8 cellular contexts compared by ENCODE assay signal in genomic region chr10:121926669-121927360, GRCh38. TPM values are rescaled to one million over a fixed set of nuclear protein-coding genes. Genes with fewer than 3 reads are reported as not detected.
A peak's percentile ranks its signal among the peaks of the same experiment; 100 is the strongest.
DNase-seq lines count a peak whose midpoint lies in the region; ATAC-seq lines count a peak whose summit lies in the region.

No MANE protein-coding gene starts in this region.

- peak overlapping the region; percentile 87 for H3K27ac ChIP-seq in CD8-positive, alpha-beta memory T cell (ENCODE audit: low read depth, low read length)
- H3K27ac ChIP-seq in HUES48 (ENCODE audit: low read depth, low read length) = peak overlapping the region; percentile 97
- H3K27ac ChIP-seq in rectal smooth muscle tissue (ENCODE audit: low read depth, low read length) = peak overlapping the region; percentile 97

- peak in 3 of 5 donors; percentile 3 to 10 (median 3) for DNase-seq in CD8-positive, alpha-beta memory T cell
- DNase-seq in activated T-cell treated with anti-CD3 and anti-CD28 coated beads, Interleukin-2, amount 50 U/mL, for 72 hours = peak in 1 of 2 donors; percentile 2
- peak; percentile 9 for DNase-seq in glomerular visceral epithelial cell (ENCODE audit: extremely low spot score)
- DNase-seq in NCI-H1930 (lab: John Stamatoyannopoulos, UW) = no peak

- POLR2A ChIA-PET in CD8-positive, alpha-beta memory T cell (lab: Charles Lee) = interaction anchor here (0.7 kb wide), 1 partner anchor 103 kb away, joined by 6 read pairs; no protein-coding TSS in a partner anchor

- H3K9me3 Mint-ChIP-seq in CD8-positive, alpha-beta memory T cell = no peaks in the 10 kb centered on the region
- no peaks in the 10 kb centered on the region for H3K9me3 Mint-ChIP-seq in activated T-cell treated with anti-CD3 and anti-CD28 coated beads, Interleukin-2, amount 50 U/mL, for 72 hours

- peak overlapping the region; percentile 86 to 98 (median 92) for H3K4me3 Mint-ChIP-seq in CD8-positive, alpha-beta memory T cell
- H3K4me3 Mint-ChIP-seq in activated T-cell treated with anti-CD3 and anti-CD28 coated beads, Interleukin-2, amount 50 U/mL, for 72 hours = peak overlapping the region; percentile 88 to 95

- peaks cover 27 to 52% (median 42%) of the 10 kb centered on the region in 3 donors for H3K4me1 Mint-ChIP-seq in CD8-positive, alpha-beta memory T cell
- peaks cover 23% of the 10 kb centered on the region for H3K4me1 Mint-ChIP-seq in activated T-cell treated with anti-CD3 and anti-CD28 coated beads, Interleukin-2, amount 50 U/mL, for 72 hours (ENCODE audit: low read depth)

- CTCF ChIA-PET in CD8-positive, alpha-beta memory T cell (lab: Charles Lee) = interaction anchor here (1.2 to 2.1 kb wide), 2 partner anchors 8 to 47 kb away, joined by 3 to 6 read pairs; no protein-coding TSS in a partner anchor

- H3K27ac Mint-ChIP-seq in CD8-positive, alpha-beta memory T cell = peak overlapping the region; percentile 77 to 95 (median 91)
- peak overlapping the region; percentile 89 for H3K27ac Mint-ChIP-seq in activated T-cell treated with anti-CD3 and anti-CD28 coated beads, Interleukin-2, amount 50 U/mL, for 72 hours

- no peaks in the 10 kb centered on the region for H3K9me3 ChIP-seq in CD8-positive, alpha-beta memory T cell (ENCODE audit: low read length)
- no peaks in the 10 kb centered on the region for H3K9me3 ChIP-seq in HUES48 (ENCODE audit: control insufficient read depth, insufficient read depth, low read length)

- H3K27me3 ChIP-seq in CD8-positive, alpha-beta memory T cell (ENCODE audit: insufficient read depth, low read length, poor library complexity, severe bottlenecking) = no peaks in the 10 kb centered on the region
- H3K27me3 ChIP-seq in HUES48 (ENCODE audit: control insufficient read depth, insufficient read depth, low read length) (no peaks in the 10 kb centered on the region), rectal smooth muscle tissue (ENCODE audit: control insufficient read depth, insufficient read depth, low read length) (no peaks in the 10 kb centered on the region)

- H3K27me3 Mint-ChIP-seq in CD8-positive, alpha-beta memory T cell = no peaks in the 10 kb centered on the region
- H3K27me3 Mint-ChIP-seq in activated T-cell treated with anti-CD3 and anti-CD28 coated beads, Interleukin-2, amount 50 U/mL, for 72 hours (ENCODE audit: low read depth) = no peaks in the 10 kb centered on the region

- ATAC-seq in GM19043 (IDR thresholded peaks at IDR 0.05; ENCODE audit: low read depth, unreplicated experiment) (peak; percentile 8), esophagus mucosa (no peak)
- no peak for ATAC-seq in activated T-cell treated with anti-CD3 and anti-CD28 coated beads, Interleukin-2, amount 50 U/mL, for 72 hours (replicated peaks in 1 of 2)

- H3K36me3 ChIP-seq in CD8-positive, alpha-beta memory T cell (ENCODE audit: insufficient read depth, low read length) = no peaks in the 10 kb centered on the region
- H3K36me3 ChIP-seq in HUES48 (ENCODE audit: control insufficient read depth, insufficient read depth, low read length) (peaks cover 20% of the 10 kb centered on the region), rectal smooth muscle tissue (ENCODE audit: control insufficient read depth, insufficient read depth, low read length) (peaks cover 5% of the 10 kb centered on the region)

- H3K9ac ChIP-seq in HUES48 (ENCODE audit: low read depth, low read length) (peak overlapping the region; percentile 99), rectal smooth muscle tissue (ENCODE audit: low read length) (peak overlapping the region; percentile 88)

- peaks cover 0 to 32% (median 0%) of the 10 kb centered on the region in 3 donors for H3K36me3 Mint-ChIP-seq in CD8-positive, alpha-beta memory T cell
- peaks cover 2 to 9% of the 10 kb centered on the region in 2 donors for H3K36me3 Mint-ChIP-seq in activated T-cell treated with anti-CD3 and anti-CD28 coated beads, Interleukin-2, amount 50 U/mL, for 72 hours (ENCODE audit: insufficient read depth in 2 of 2)

- peak overlapping the region; percentile 90 for H3K4me3 ChIP-seq in CD8-positive, alpha-beta memory T cell (ENCODE audit: low read length)
- peak overlapping the region; percentile 98 for H3K4me3 ChIP-seq in HUES48 (ENCODE audit: low read depth, low read length)
- peak overlapping the region; percentile 93 for H3K4me3 ChIP-seq in rectal smooth muscle tissue (ENCODE audit: low read length)

- H3K4me1 ChIP-seq in CD8-positive, alpha-beta memory T cell (ENCODE audit: insufficient read depth, low read length) = peaks cover 9% of the 10 kb centered on the region
- H3K4me1 ChIP-seq in HUES48 (ENCODE audit: control insufficient read depth, insufficient read depth, low read length) = peaks cover 4% of the 10 kb centered on the region; the same call in 1 of the 2 replicates
- peaks cover 2% of the 10 kb centered on the region for H3K4me1 ChIP-seq in rectal smooth muscle tissue (ENCODE audit: control insufficient read depth, insufficient read depth, low read length)

RNA-seq across cellular contexts. Expression of gene ATE1, which starts 1.0 kb away (rescaled TPM):
- total RNA-seq in CD8-positive, alpha-beta memory T cell = 10 to 100 TPM; 32.0 to 34.2 TPM
- 24.8 TPM for polyA plus RNA-seq in CD8-positive, alpha-beta memory T cell
- 10 to 100 TPM; 25.5 to 26.6 TPM for total RNA-seq in activated T-cell treated with anti-CD3 and anti-CD28 coated beads, Interleukin-2, amount 50 U/mL, for 72 hours
- 20.3 TPM for total RNA-seq in esophagus mucosa

RNA-seq across cellular contexts. Expression of gene NSMCE4A, which starts 48.2 kb away (rescaled TPM):
- 10 to 100 TPM; 67.8 to 70.9 TPM for total RNA-seq in CD8-positive, alpha-beta memory T cell
- polyA plus RNA-seq in CD8-positive, alpha-beta memory T cell = 58.2 TPM
- total RNA-seq in activated T-cell treated with anti-CD3 and anti-CD28 coated beads, Interleukin-2, amount 50 U/mL, for 72 hours = 10 to 100 TPM; 49.0 to 65.2 TPM
- 33.9 TPM for total RNA-seq in esophagus mucosa

Comparison
In these comparisons a context has a peak if more than half of its experiments do, and no peak if none do; other contexts are left out.
1. DNase-seq: peak in CD8-positive, alpha-beta memory T cell (3 of 5) and glomerular visceral epithelial cell (single experiment); none in NCI-H1930 (0 of 2).
2. Peak in every context shown above with its lines, with median percentiles within 50 percentile points of each other: H3K27ac ChIP-seq and H3K4me3 ChIP-seq.